Comparison of ENCODE assay signal across 8 cellular contexts in genomic region chr2:95115418-95115817, GRCh38. TPM values are rescaled to one million over a fixed set of nuclear protein-coding genes. Genes with fewer than 3 reads are reported as not detected.
DNase-seq lines count a peak whose midpoint lies in the region; ATAC-seq, FAIRE-seq and TF ChIP-seq lines count a peak whose summit lies in the region.

No MANE protein-coding gene starts in this region.

- ATAC-seq in GM21447 (IDR thresholded peaks at IDR 0.05; ENCODE audit: unreplicated experiment) (peak; percentile 89), omental fat pad (ENCODE audit: low FRiP score) (peak; percentile 66), thoracic aorta (ENCODE audit: insufficient number of reproducible peaks, low FRiP score, low read depth) (peak; percentile 36)

- no peak overlapping the region for H3K4me3 ChIP-seq in Peyer's patch
- no peak overlapping the region for H3K4me3 ChIP-seq in fibroblast of the aortic adventitia (ENCODE audit: low read depth, low read length)
- no peak overlapping the region for H3K4me3 ChIP-seq in thoracic aorta

- TF ChIP-seq CTCF in Peyer's patch (IDR thresholded peaks at IDR 0.05) (peak in 4 of 6 experiments; percentile 58 to 80 (median 73)), fibroblast of the aortic adventitia (IDR thresholded peaks at IDR 0.05; ENCODE audit: insufficient read depth, low read length) (peak; percentile 86), omental fat pad (IDR thresholded peaks at IDR 0.05) (no peak), thoracic aorta (IDR thresholded peaks at IDR 0.05) (peak; percentile 47)

- no peaks in the 10 kb centered on the region for H3K9me3 ChIP-seq in Peyer's patch
- H3K9me3 ChIP-seq in thoracic aorta, result no peaks in the 10 kb centered on the region

- H3K27ac ChIP-seq in Peyer's patch, result no peak overlapping the region
- no peak overlapping the region for H3K27ac ChIP-seq in thoracic aorta

- H3K36me3 ChIP-seq in Peyer's patch, result peaks cover 0 to 46% (median 0%) of the 10 kb centered on the region in 3 donors
- H3K36me3 ChIP-seq in thoracic aorta, result peaks cover 12% of the 10 kb centered on the region

- peaks cover 0 to 34% (median 0%) of the 10 kb centered on the region in 4 donors for H3K4me1 ChIP-seq in Peyer's patch
- peaks cover 0 to 25% of the 10 kb centered on the region in 2 donors for H3K4me1 ChIP-seq in thoracic aorta (ENCODE audit: control insufficient read depth in 1 of 2, low read depth in 2 of 2)

- H3K27me3 ChIP-seq in Peyer's patch, result no peaks in the 10 kb centered on the region
- H3K27me3 ChIP-seq in thoracic aorta (replicated peaks; ENCODE audit: insufficient read depth), result no peaks in the 10 kb centered on the region

- peak; percentile 92 for FAIRE-seq in HTR-8/SVneo (lab: Jason Lieb, UNC)

- peak; percentile 82 for DNase-seq in DMS53 treated with DMSO at 0.1 percent for 48 hours (lab: John Stamatoyannopoulos, UW; ENCODE audit: unreplicated experiment)
- peak; percentile 78 for DNase-seq in HTR-8/SVneo (ENCODE audit: insufficient read length, low spot score)
- DNase-seq in Peyer's patch, result peak; percentile 60 to 89 (median 75)
- peak; percentile 54 for DNase-seq in activated T-helper 1 cell treated with Interleukin-2 at 50 U/mL for 16 hours (ENCODE audit: low read depth)
- peak; percentile 71 for DNase-seq in fibroblast of the aortic adventitia (ENCODE audit: low read depth)
- peak; percentile 26 for DNase-seq in omental fat pad (ENCODE audit: low spot score)
- no peak for DNase-seq in thoracic aorta (ENCODE audit: low spot score)

- TF ChIP-seq POLR2A in Peyer's patch (IDR thresholded peaks at IDR 0.05), result no peak

RNA-seq across cellular contexts. Expression of gene MRPS5, which starts 6.2 kb away (rescaled TPM):
- total RNA-seq in Peyer's patch (10 to 100 TPM; 52.0 to 87.3 (median 66.2) TPM), fibroblast of the aortic adventitia (ENCODE audit: low replicate concordance) (30.4 and 132 TPM in 2 replicates), omental fat pad (10 to 100 TPM; 39.4 to 60.6 (median 47.5) TPM), thoracic aorta (10 to 100 TPM; 35.3 to 44.8 TPM)

RNA-seq across cellular contexts. Expression of gene ZNF514, which starts 44.2 kb away (rescaled TPM):
- total RNA-seq in Peyer's patch, result 10 to 100 TPM; 14.2 to 52.0 (median 23.6) TPM
- 12.4 and 16.1 TPM in 2 replicates for total RNA-seq in fibroblast of the aortic adventitia (ENCODE audit: low replicate concordance)
- total RNA-seq in omental fat pad, result 10 to 100 TPM; 11.0 to 28.2 (median 11.4) TPM
- 10 to 100 TPM; 13.3 to 22.3 TPM for total RNA-seq in thoracic aorta

RNA-seq across cellular contexts. Expression of gene ZNF2, which starts 50.2 kb away (rescaled TPM):
- total RNA-seq in Peyer's patch, result 1 to 10 TPM in 3 of 4 donors, not detected in 1; 3.2 to 3.8 (median 3.7) TPM
- 3.0 and 6.9 TPM in 2 replicates for total RNA-seq in fibroblast of the aortic adventitia (ENCODE audit: low replicate concordance)
- 1 to 10 TPM; 2.1 to 7.4 (median 2.7) TPM for total RNA-seq in omental fat pad
- 1 to 10 TPM; 2.0 to 2.3 TPM for total RNA-seq in thoracic aorta

Comparison
In these comparisons a context has a peak if more than half of its experiments do, and no peak if none do; other contexts are left out.
1. ATAC-seq: peak in every context shown above with its lines; median percentile 89 in GM21447; 66 in omental fat pad; 36 in thoracic aorta.
2. CTCF ChIP-seq: peak in Peyer's patch (4 of 6), fibroblast of the aortic adventitia (single experiment) and thoracic aorta (single experiment); none in omental fat pad (0 of 3).